ENCODE assay signal across 16 cellular contexts in the genomic region with DNA sequence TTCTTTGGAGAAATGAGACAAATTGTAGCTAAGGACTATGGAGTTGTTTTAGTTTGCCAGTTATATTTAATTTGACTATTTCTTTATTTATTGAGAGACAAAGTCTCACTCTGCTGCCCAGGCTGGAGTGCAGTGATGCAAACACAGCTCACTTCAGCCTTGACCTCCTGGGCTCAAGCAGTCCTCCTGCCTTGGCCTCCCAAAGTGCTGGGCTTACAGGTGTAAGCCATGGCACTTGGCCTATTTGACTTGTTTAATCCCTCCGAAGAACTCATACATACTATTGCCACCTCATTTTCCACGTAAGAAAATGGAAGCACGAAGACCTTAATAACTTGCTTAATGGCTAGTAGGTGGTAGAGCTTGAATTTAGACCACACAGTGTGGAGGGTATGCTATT. TPM values are rescaled to one million over a fixed set of nuclear protein-coding genes. Genes with fewer than 3 reads are reported as not detected.
A peak's percentile ranks its signal among the peaks of the same experiment; 100 is the strongest.
DNase-seq lines count a peak whose midpoint lies in the region; ATAC-seq, FAIRE-seq and TF ChIP-seq lines count a peak whose summit lies in the region.
"Had no signal": no experiment of that assay in that cellular context is flagged by ENCODE, and none has a peak within 500 bp of the region (broad histone marks: within the 10 kb centered on the region; RNA-seq: fewer than 3 reads in every experiment).

No MANE protein-coding gene starts in this region.

- no peak for TF ChIP-seq CTCF in endodermal cell (conservative IDR thresholded peaks at IDR 0.05)

- peaks cover 11% of the 10 kb centered on the region for H3K27me3 ChIP-seq in endodermal cell (ENCODE audit: control insufficient read depth, insufficient read depth, low read length, poor library complexity, severe bottlenecking)
- H3K27me3 ChIP-seq: esophagus muscularis mucosa, right atrium auricular region, suprapubic skin had no signal

- no peak for ATAC-seq in activated T-cell treated with anti-CD3 and anti-CD28 coated beads, Interleukin-2, amount 50 U/mL, for 72 hours (replicated peaks in 1 of 2)
- no peak for ATAC-seq in activated CD8-positive, alpha-beta T cell treated with anti-CD3 and anti-CD28 coated beads, Interleukin-2, amount 10 ng/mL, durations not matched to agents 7 days and 5 days
- ATAC-seq in stimulated activated effector memory CD8-positive, alpha-beta T cell treated with anti-CD3 and anti-CD28 coated beads, Interleukin-12 subunit alpha, Interleukin-12 subunit beta, amount 100 ng/mL, for 72 hours: no peak

- H3K36me3 ChIP-seq in endodermal cell (ENCODE audit: control insufficient read depth, insufficient read depth, low read length): no peaks in the 10 kb centered on the region
- H3K36me3 ChIP-seq: esophagus muscularis mucosa, right atrium auricular region, suprapubic skin had no signal

- H3K9ac ChIP-seq in endodermal cell (ENCODE audit: extremely low read depth, low read length, poor library complexity, severe bottlenecking): no peak overlapping the region

- no peak overlapping the region for H3K4me3 ChIP-seq in endodermal cell (ENCODE audit: low read length)
- H3K4me3 ChIP-seq: lung had no signal

- no peaks in the 10 kb centered on the region for H3K9me3 Mint-ChIP-seq in activated T-cell treated with anti-CD3 and anti-CD28 coated beads, Interleukin-2, amount 50 U/mL, for 72 hours
- peaks cover 9% of the 10 kb centered on the region for H3K9me3 Mint-ChIP-seq in activated CD8-positive, alpha-beta T cell treated with anti-CD3 and anti-CD28 coated beads, Interleukin-2, amount 10 ng/mL, durations not matched to agents 7 days and 5 days (ENCODE audit: insufficient read depth)
- H3K9me3 Mint-ChIP-seq in endodermal cell: peaks cover 4% of the 10 kb centered on the region
- H3K9me3 Mint-ChIP-seq in stimulated activated effector memory CD8-positive, alpha-beta T cell treated with anti-CD3 and anti-CD28 coated beads, Interleukin-12 subunit alpha, Interleukin-12 subunit beta, amount 100 ng/mL, for 72 hours: no peaks in the 10 kb centered on the region
- H3K9me3 Mint-ChIP-seq: H9 had no signal

- POLR2A ChIA-PET in activated CD8-positive, alpha-beta T cell treated with anti-CD3 and anti-CD28 coated beads, Interleukin-2, amount 10 ng/mL, durations not matched to agents 7 days and 5 days (lab: Charles Lee): interaction anchor here (0.6 to 12.1 kb wide), 9 partner anchors 9 to 51 kb away, joined by 3 to 188 read pairs (median 4); partner anchors contain the start of genes CMPK2 and RSAD2

- no peak overlapping the region for H3K27ac ChIP-seq in endodermal cell (ENCODE audit: low read depth, low read length)
- H3K27ac ChIP-seq: right atrium auricular region, suprapubic skin had no signal

- no peaks in the 10 kb centered on the region for H3K4me1 ChIP-seq in endodermal cell (ENCODE audit: control insufficient read depth, insufficient read depth, low read length)

- H3K27me3 Mint-ChIP-seq in activated T-cell treated with anti-CD3 and anti-CD28 coated beads, Interleukin-2, amount 50 U/mL, for 72 hours (ENCODE audit: low read depth): no peaks in the 10 kb centered on the region
- no peaks in the 10 kb centered on the region for H3K27me3 Mint-ChIP-seq in activated CD8-positive, alpha-beta T cell treated with anti-CD3 and anti-CD28 coated beads, Interleukin-2, amount 10 ng/mL, durations not matched to agents 7 days and 5 days (ENCODE audit: low read depth)
- H3K27me3 Mint-ChIP-seq in endodermal cell (ENCODE audit: insufficient read depth): peaks cover 47% of the 10 kb centered on the region

- H3K36me3 Mint-ChIP-seq in activated T-cell treated with anti-CD3 and anti-CD28 coated beads, Interleukin-2, amount 50 U/mL, for 72 hours (ENCODE audit: insufficient read depth in 2 of 2): peaks cover 9 to 22% of the 10 kb centered on the region in 2 donors
- H3K36me3 Mint-ChIP-seq in activated CD8-positive, alpha-beta T cell treated with anti-CD3 and anti-CD28 coated beads, Interleukin-2, amount 10 ng/mL, durations not matched to agents 7 days and 5 days (ENCODE audit: low read depth): peaks cover 68% of the 10 kb centered on the region
- peaks cover 3% of the 10 kb centered on the region for H3K36me3 Mint-ChIP-seq in endodermal cell (ENCODE audit: low read depth)
- H3K36me3 Mint-ChIP-seq in stimulated activated effector memory CD8-positive, alpha-beta T cell treated with anti-CD3 and anti-CD28 coated beads, Interleukin-12 subunit alpha, Interleukin-12 subunit beta, amount 100 ng/mL, for 72 hours: peaks cover 14% of the 10 kb centered on the region

- H3K4me3 Mint-ChIP-seq in activated T-cell treated with anti-CD3 and anti-CD28 coated beads, Interleukin-2, amount 50 U/mL, for 72 hours: peak overlapping the region; percentile 79
- H3K4me3 Mint-ChIP-seq in activated CD8-positive, alpha-beta T cell treated with anti-CD3 and anti-CD28 coated beads, Interleukin-2, amount 10 ng/mL, durations not matched to agents 7 days and 5 days: peak overlapping the region; percentile 72
- H3K4me3 Mint-ChIP-seq in endodermal cell: peak overlapping the region; percentile 57
- peak overlapping the region; percentile 76 for H3K4me3 Mint-ChIP-seq in stimulated activated effector memory CD8-positive, alpha-beta T cell treated with anti-CD3 and anti-CD28 coated beads, Interleukin-12 subunit alpha, Interleukin-12 subunit beta, amount 100 ng/mL, for 72 hours

- CTCF ChIA-PET in activated CD8-positive, alpha-beta T cell treated with anti-CD3 and anti-CD28 coated beads, Interleukin-2, amount 10 ng/mL, durations not matched to agents 7 days and 5 days (lab: Charles Lee): interaction anchor here (0.6 to 9.6 kb wide), 21 partner anchors 9 to 130 kb away, joined by 3 to 135 read pairs (median 5); partner anchors contain the start of genes CMPK2 and RSAD2

- DNase-seq in activated T-cell treated with anti-CD3 and anti-CD28 coated beads, Interleukin-2, amount 50 U/mL, for 72 hours: no peak
- DNase-seq in activated T-cell treated with anti-CD3 and anti-CD28 coated beads for 4 hours (no peak), endodermal cell (no peak), H54 (ENCODE audit: insufficient read length, low spot score) (no peak), HUDEP-2 (lab: John Stamatoyannopoulos, UW; ENCODE audit: unreplicated experiment in 76 of 76) (no peak)
- no peak for DNase-seq in activated CD8-positive, alpha-beta T cell treated with anti-CD3 and anti-CD28 coated beads, Interleukin-2, amount 10 ng/mL, durations not matched to agents 7 days and 5 days
- no peak for DNase-seq in stimulated activated effector memory CD8-positive, alpha-beta T cell treated with anti-CD3 and anti-CD28 coated beads, Interleukin-12 subunit alpha, Interleukin-12 subunit beta, amount 100 ng/mL, for 72 hours (ENCODE audit: low spot score in 2 of 2)
- DNase-seq in stimulated activated CD4-positive, alpha-beta T cell treated with anti-CD3 and anti-CD28 coated beads, Interleukin-4, amount 100 ng/mL, for 24 hours: no peak
- DNase-seq: GDM1, NCI-H1436 treated with DMSO at 0.1 percent for 48 hours, NCI-H345 had no signal

- H3K4me1 Mint-ChIP-seq in activated T-cell treated with anti-CD3 and anti-CD28 coated beads, Interleukin-2, amount 50 U/mL, for 72 hours (ENCODE audit: low read depth): peaks cover 82% of the 10 kb centered on the region
- H3K4me1 Mint-ChIP-seq in activated CD8-positive, alpha-beta T cell treated with anti-CD3 and anti-CD28 coated beads, Interleukin-2, amount 10 ng/mL, durations not matched to agents 7 days and 5 days (ENCODE audit: low read depth): peaks cover 77% of the 10 kb centered on the region
- peaks cover 3% of the 10 kb centered on the region for H3K4me1 Mint-ChIP-seq in endodermal cell
- H3K4me1 Mint-ChIP-seq in stimulated activated effector memory CD8-positive, alpha-beta T cell treated with anti-CD3 and anti-CD28 coated beads, Interleukin-12 subunit alpha, Interleukin-12 subunit beta, amount 100 ng/mL, for 72 hours: peaks cover 62% of the 10 kb centered on the region

- peak overlapping the region; percentile 64 for H3K27ac Mint-ChIP-seq in activated T-cell treated with anti-CD3 and anti-CD28 coated beads, Interleukin-2, amount 50 U/mL, for 72 hours
- H3K27ac Mint-ChIP-seq in activated CD8-positive, alpha-beta T cell treated with anti-CD3 and anti-CD28 coated beads, Interleukin-2, amount 10 ng/mL, durations not matched to agents 7 days and 5 days: peak overlapping the region; percentile 86
- no peak overlapping the region for H3K27ac Mint-ChIP-seq in endodermal cell
- no peak overlapping the region for H3K27ac Mint-ChIP-seq in stimulated activated effector memory CD8-positive, alpha-beta T cell treated with anti-CD3 and anti-CD28 coated beads, Interleukin-12 subunit alpha, Interleukin-12 subunit beta, amount 100 ng/mL, for 72 hours

- 93 to 100% methylated on average over 1 to 3 of the region's 3 CpGs for whole genome bisulfite sequencing in endodermal cell (ENCODE audit: insufficient coverage in 1 of 2, insufficient read length in 1 of 2), 2 experiments

- no peak for TF ChIP-seq POLR2A in H54 (IDR thresholded peaks at IDR 0.05; ENCODE audit: low read depth, low read length)

- H3K9me3 ChIP-seq in endodermal cell (ENCODE audit: control insufficient read depth, low read length): no peaks in the 10 kb centered on the region
- H3K9me3 ChIP-seq: esophagus muscularis mucosa, right atrium auricular region, suprapubic skin had no signal

- FAIRE-seq in H54 (lab: Jason Lieb, UNC): no peak

RNA-seq across cellular contexts. Expression of gene RNF144A, which starts 1.0 kb away (rescaled TPM):
- 10 to 100 TPM; 52.1 to 73.9 TPM for total RNA-seq in activated T-cell treated with anti-CD3 and anti-CD28 coated beads, Interleukin-2, amount 50 U/mL, for 72 hours
- total RNA-seq in activated CD8-positive, alpha-beta T cell treated with anti-CD3 and anti-CD28 coated beads, Interleukin-2, amount 10 ng/mL, durations not matched to agents 7 days and 5 days: 10 to 100 TPM; 76.9 to 87.0 TPM
- 10 to 100 TPM; 12.4 to 26.0 TPM for total RNA-seq in endodermal cell
- polyA plus RNA-seq in endodermal cell (2013, experiment 1 of 2): 31.7 TPM
- 25.7 TPM for polyA plus RNA-seq in endodermal cell (2013, experiment 2 of 2)

RNA-seq across cellular contexts. Expression of gene RSAD2, which starts 38.6 kb away (rescaled TPM):
- 10 to 100 TPM in 1 of 2 donors, 1 to 10 TPM in 1; 5.4 to 17.8 TPM for total RNA-seq in activated T-cell treated with anti-CD3 and anti-CD28 coated beads, Interleukin-2, amount 50 U/mL, for 72 hours
- 10 to 100 TPM; 72.4 to 74.5 TPM for total RNA-seq in activated CD8-positive, alpha-beta T cell treated with anti-CD3 and anti-CD28 coated beads, Interleukin-2, amount 10 ng/mL, durations not matched to agents 7 days and 5 days
- total RNA-seq in endodermal cell: under 1 TPM; 0.35 to 0.75 TPM
- not detected for polyA plus RNA-seq in endodermal cell (2013, experiment 1 of 2)
- polyA plus RNA-seq in endodermal cell (2013, experiment 2 of 2): not detected
- total RNA-seq: H9 had no signal

RNA-seq across cellular contexts. Expression of gene CMPK2, which starts 50.5 kb away (rescaled TPM):
- 10 to 100 TPM in 1 of 2 donors, 1 to 10 TPM in 1; 5.7 to 10.6 TPM for total RNA-seq in activated T-cell treated with anti-CD3 and anti-CD28 coated beads, Interleukin-2, amount 50 U/mL, for 72 hours
- total RNA-seq in activated CD8-positive, alpha-beta T cell treated with anti-CD3 and anti-CD28 coated beads, Interleukin-2, amount 10 ng/mL, durations not matched to agents 7 days and 5 days: 10 to 100 TPM; 84.0 to 90.8 TPM
- 1 to 10 TPM; 2.1 to 3.8 TPM for total RNA-seq in endodermal cell
- 1.4 TPM for polyA plus RNA-seq in endodermal cell (2013, experiment 1 of 2)
- 1.5 TPM for polyA plus RNA-seq in endodermal cell (2013, experiment 2 of 2)

Comparison
In these comparisons a context has a peak if more than half of its experiments do, and no peak if none do; other contexts are left out.
1. H3K27ac Mint-ChIP-seq: peak in activated T-cell treated with anti-CD3 and anti-CD28 coated beads, Interleukin-2, amount 50 U/mL, for 72 hours (single experiment) and activated CD8-positive, alpha-beta T cell treated with anti-CD3 and anti-CD28 coated beads, Interleukin-2, amount 10 ng/mL, durations not matched to agents 7 days and 5 days (single experiment); none in endodermal cell (single experiment) and stimulated activated effector memory CD8-positive, alpha-beta T cell treated with anti-CD3 and anti-CD28 coated beads, Interleukin-12 subunit alpha, Interleukin-12 subunit beta, amount 100 ng/mL, for 72 hours (single experiment).
2. RNA of gene CMPK2, which starts 50.5 kb away (total RNA-seq): 84.0 to 90.8 TPM in activated CD8-positive, alpha-beta T cell treated with anti-CD3 and anti-CD28 coated beads, Interleukin-2, amount 10 ng/mL, durations not matched to agents 7 days and 5 days; 5.7 to 10.6 TPM in activated T-cell treated with anti-CD3 and anti-CD28 coated beads, Interleukin-2, amount 50 U/mL, for 72 hours and 2.1 to 3.8 TPM in endodermal cell; every median in the first group is over 4 times any median in the second.
3. Peak in every context shown above with its lines, with median percentiles within 50 percentile points of each other: H3K4me3 Mint-ChIP-seq.